In genomic region chr3:183698760-183699159, GRCh38 we compare ENCODE assay signal across 8 cellular contexts. TPM values are rescaled to one million over a fixed set of nuclear protein-coding genes. Genes with fewer than 3 reads are reported as not detected.
A peak's percentile ranks its signal among the peaks of the same experiment; 100 is the strongest.
DNase-seq lines count a peak whose midpoint lies in the region; ATAC-seq and TF ChIP-seq lines count a peak whose summit lies in the region.

No MANE protein-coding gene starts in this region.

- H3K4me1 ChIP-seq in prostate gland (replicated peaks), result peaks cover 5% of the 10 kb centered on the region

- H3K9me3 Mint-ChIP-seq in activated CD4-positive, alpha-beta memory T cell treated with anti-CD3 and anti-CD28 coated beads for 36 hours, result no peaks in the 10 kb centered on the region
- peaks cover 6% of the 10 kb centered on the region for H3K9me3 Mint-ChIP-seq in glutamatergic neuron (ENCODE audit: unreplicated experiment)

- intact Hi-C loops in activated CD4-positive, alpha-beta memory T cell treated with anti-CD3 and anti-CD28 coated beads for 36 hours (cut with micrococcal nuclease), result loop anchor here (1.0 to 10.0 kb wide), 5 partner anchors 144 to 596 kb away; partner anchors contain the start of genes AP2M1, KLHL6 and PSMD2
- intact Hi-C loops in prostate gland (cut with DNase I), result loop anchor here (5.0 kb wide), 1 partner anchor 61 kb away; the partner anchor contains the start of gene KLHL24

- 2% methylated on average over 9 of the region's 9 CpGs for WGBS in prostate gland

- peak; percentile 49 for DNase-seq in ELR (ENCODE audit: low read depth)
- no peak for DNase-seq in LNCaP clone FGC (ENCODE audit: low read depth)
- no peak for DNase-seq in activated CD4-positive, alpha-beta memory T cell treated with anti-CD3 and anti-CD28 coated beads for 36 hours
- no peak for DNase-seq in glutamatergic neuron
- no peak for DNase-seq in prostate gland (ENCODE audit: low spot score)

- ATAC-seq in GM18505 (IDR thresholded peaks at IDR 0.05; ENCODE audit: unreplicated experiment) (no peak), GM19455 (IDR thresholded peaks at IDR 0.05; ENCODE audit: unreplicated experiment) (no peak), GM19467 (IDR thresholded peaks at IDR 0.05; ENCODE audit: unreplicated experiment) (no peak)

- no peaks in the 10 kb centered on the region for H3K27me3 Mint-ChIP-seq in activated CD4-positive, alpha-beta memory T cell treated with anti-CD3 and anti-CD28 coated beads for 36 hours
- H3K27me3 Mint-ChIP-seq in glutamatergic neuron (ENCODE audit: unreplicated experiment), result peaks cover 1% of the 10 kb centered on the region

- TF ChIP-seq POLR2A in prostate gland (IDR thresholded peaks at IDR 0.05) (no peak), GM18505 (IDR thresholded peaks at IDR 0.05; ENCODE audit: borderline replicate concordance, extremely low read depth, insufficient read depth, insufficient read length) (no peak)

- peak overlapping the region; percentile 84 for H3K27ac Mint-ChIP-seq in activated CD4-positive, alpha-beta memory T cell treated with anti-CD3 and anti-CD28 coated beads for 36 hours
- peak overlapping the region; percentile 91 for H3K27ac Mint-ChIP-seq in glutamatergic neuron (ENCODE audit: unreplicated experiment)

- H3K27me3 ChIP-seq in prostate gland (replicated peaks; ENCODE audit: insufficient read depth), result no peaks in the 10 kb centered on the region

- H3K36me3 ChIP-seq in prostate gland, result no peaks in the 10 kb centered on the region

- TF ChIP-seq CTCF in LNCaP clone FGC (IDR thresholded peaks at IDR 0.05; ENCODE audit: control insufficient read depth, extremely low read depth, insufficient read depth), result no peak
- no peak for TF ChIP-seq CTCF in glutamatergic neuron (IDR thresholded peaks at IDR 0.05; ENCODE audit: partially characterized antibody, unreplicated experiment)
- TF ChIP-seq CTCF in prostate gland (IDR thresholded peaks at IDR 0.05), result no peak

- POLR2A ChIA-PET in activated CD4-positive, alpha-beta memory T cell treated with anti-CD3 and anti-CD28 coated beads for 36 hours (lab: Charles Lee), result interaction anchor here (1.0 to 4.5 kb wide), 3 partner anchors 62 to 181 kb away, joined by 3 to 49 read pairs (median 4); partner anchors contain the start of gene KLHL24

- CTCF ChIA-PET in activated CD4-positive, alpha-beta memory T cell treated with anti-CD3 and anti-CD28 coated beads for 36 hours (lab: Charles Lee), result interaction anchor here (0.6 to 1.9 kb wide), 3 partner anchors 68 to 319 kb away, joined by 3 to 7 read pairs (median 6); partner anchors contain the start of gene ABCC5

- no peaks in the 10 kb centered on the region for H3K9me3 ChIP-seq in prostate gland

- H3K4me3 ChIP-seq in LNCaP clone FGC (ENCODE audit: low read depth, low read length) (peak overlapping the region; percentile 97), prostate gland (peak overlapping the region; percentile 86 to 96)

- peaks cover 39% of the 10 kb centered on the region for H3K4me1 Mint-ChIP-seq in activated CD4-positive, alpha-beta memory T cell treated with anti-CD3 and anti-CD28 coated beads for 36 hours (ENCODE audit: low read depth)
- H3K4me1 Mint-ChIP-seq in glutamatergic neuron (ENCODE audit: low read depth, unreplicated experiment), result peaks cover 20% of the 10 kb centered on the region

- H3K27ac ChIP-seq in prostate gland, result peak overlapping the region; percentile 88

- peak overlapping the region; percentile 82 for H3K4me3 Mint-ChIP-seq in activated CD4-positive, alpha-beta memory T cell treated with anti-CD3 and anti-CD28 coated beads for 36 hours
- peak overlapping the region; percentile 95 for H3K4me3 Mint-ChIP-seq in glutamatergic neuron (ENCODE audit: unreplicated experiment)

- H3K36me3 Mint-ChIP-seq in activated CD4-positive, alpha-beta memory T cell treated with anti-CD3 and anti-CD28 coated beads for 36 hours, result peaks cover 19% of the 10 kb centered on the region
- H3K36me3 Mint-ChIP-seq in glutamatergic neuron (ENCODE audit: unreplicated experiment), result no peaks in the 10 kb centered on the region

RNA-seq across cellular contexts. Expression of gene YEATS2, which starts 1.2 kb away (rescaled TPM):
- total RNA-seq in activated CD4-positive, alpha-beta memory T cell treated with anti-CD3 and anti-CD28 coated beads for 36 hours, result 10 to 100 TPM; 45.4 to 48.8 TPM
- 56.1 TPM for total RNA-seq in glutamatergic neuron (ENCODE audit: unreplicated experiment)
- 10 to 100 TPM; 24.1 to 24.8 TPM for total RNA-seq in prostate gland
